ENCODE assay signal across 8 cellular contexts in the genomic region with DNA sequence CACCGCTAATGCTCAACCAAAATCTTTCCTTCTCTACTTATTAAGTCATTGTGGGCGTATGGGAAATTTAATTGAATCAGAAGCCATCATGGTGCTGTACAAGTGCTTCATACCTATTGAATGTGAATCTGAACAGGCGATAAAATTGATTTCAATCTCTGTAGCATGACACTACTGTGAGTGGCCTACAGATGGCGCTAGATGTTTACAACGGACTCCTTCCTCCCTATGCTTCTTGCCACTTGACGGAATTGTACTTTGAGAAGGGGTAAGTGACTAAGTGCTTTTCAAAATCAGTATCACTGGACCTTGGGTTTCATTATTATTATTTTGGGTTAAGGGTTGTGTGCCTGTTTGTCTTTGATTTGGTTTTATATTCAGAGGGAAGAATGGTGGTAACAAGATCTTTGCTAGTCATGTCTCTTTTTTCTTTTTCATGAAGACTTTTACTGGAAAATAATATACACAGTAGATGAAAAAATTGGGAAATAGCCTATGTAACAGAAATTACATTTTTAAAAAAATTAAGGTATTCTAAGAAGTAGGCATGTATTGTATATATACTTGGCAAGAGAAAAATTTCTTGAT. TPM values are rescaled to one million over a fixed set of nuclear protein-coding genes. Genes with fewer than 3 reads are reported as not detected.
A peak's percentile ranks its signal among the peaks of the same experiment; 100 is the strongest.
DNase-seq lines count a peak whose midpoint lies in the region; ATAC-seq and TF ChIP-seq lines count a peak whose summit lies in the region.

No MANE protein-coding gene starts in this region.

- TF ChIP-seq CTCF in right atrium auricular region (IDR thresholded peaks at IDR 0.05) (peak; percentile 89 to 92), smooth muscle cell (IDR thresholded peaks at IDR 0.05; ENCODE audit: borderline replicate concordance, insufficient read depth, poor library complexity, severe bottlenecking) (peak; percentile 94)

- H3K36me3 ChIP-seq in adipocyte (ENCODE audit: control insufficient read depth, insufficient read depth, low read length, severe bottlenecking) (no peaks in the 10 kb centered on the region), right atrium auricular region (no peaks in the 10 kb centered on the region), smooth muscle cell (ENCODE audit: low read depth) (peaks cover 5% of the 10 kb centered on the region)

- no peaks in the 10 kb centered on the region for H4K20me1 ChIP-seq in smooth muscle cell (ENCODE audit: low read depth)

- no peak overlapping the region for H3K4me2 ChIP-seq in smooth muscle cell

- H3K79me2 ChIP-seq in smooth muscle cell (ENCODE audit: low read depth), result no peaks in the 10 kb centered on the region

- H3K9ac ChIP-seq in adipocyte (ENCODE audit: low read length) (no peak overlapping the region), smooth muscle cell (ENCODE audit: low read depth) (no peak overlapping the region)

- H3K4me1 ChIP-seq in adipocyte (ENCODE audit: control insufficient read depth, insufficient read depth, low read length) (peaks cover 4% of the 10 kb centered on the region), right atrium auricular region (no peaks in the 10 kb centered on the region), smooth muscle cell (ENCODE audit: low read depth) (no peaks in the 10 kb centered on the region)

- peaks cover 3% of the 10 kb centered on the region for H3K27me3 ChIP-seq in adipocyte (replicated peaks; ENCODE audit: control insufficient read depth, insufficient read depth, low read length)
- H3K27me3 ChIP-seq in right atrium auricular region, result no peaks in the 10 kb centered on the region
- H3K27me3 ChIP-seq in smooth muscle cell (ENCODE audit: low read depth), result no peaks in the 10 kb centered on the region

- no peak overlapping the region for H3K4me3 ChIP-seq in adipocyte (ENCODE audit: low read length)
- H3K4me3 ChIP-seq in right atrium auricular region, result no peak overlapping the region
- no peak overlapping the region for H3K4me3 ChIP-seq in smooth muscle cell

- H3K9me3 ChIP-seq in adipocyte (ENCODE audit: control insufficient read depth, low read length) (no peaks in the 10 kb centered on the region), right atrium auricular region (no peaks in the 10 kb centered on the region), smooth muscle cell (replicated peaks; ENCODE audit: low read depth) (no peaks in the 10 kb centered on the region)

- H3F3A ChIP-seq in smooth muscle cell (ENCODE audit: low read depth), result no peaks in the 10 kb centered on the region

- WGBS in smooth muscle cell (ENCODE audit: low lambda C conversion rate), result 22% methylated on average over 6 of the region's 6 CpGs

- H3K27ac ChIP-seq in right atrium auricular region (no peak overlapping the region), smooth muscle cell (ENCODE audit: low read depth) (no peak overlapping the region)

- no peak overlapping the region for H2AFZ ChIP-seq in smooth muscle cell (ENCODE audit: low read depth)

- ATAC-seq in HG02571 (IDR thresholded peaks at IDR 0.05; ENCODE audit: unreplicated experiment), result peak; percentile 62
- no peak for ATAC-seq in GM19324 (IDR thresholded peaks at IDR 0.05; ENCODE audit: low FRiP score, unreplicated experiment)

- peak; percentile 69 for DNase-seq in EL
- peak; percentile 83 for DNase-seq in NCI-H1436 (lab: John Stamatoyannopoulos, UW)
- peak; percentile 46 for DNase-seq in T follicular helper cell (ENCODE audit: low read depth)
- DNase-seq in adipocyte (ENCODE audit: low read depth), result peak; percentile 89
- DNase-seq in right atrium auricular region (ENCODE audit: low spot score), result peak; percentile 68
- peak; percentile 1 for DNase-seq in smooth muscle cell (lab: John Stamatoyannopoulos, UW; ENCODE audit: unreplicated experiment)

RNA-seq across cellular contexts. Expression of a gene that starts 35.4 kb away (rescaled TPM):
- total RNA-seq in right atrium auricular region, result 1 to 10 TPM in 1 of 2 donors, under 1 TPM in 1; 0.79 to 2.5 TPM
- 32.5 and 36.6 TPM in 2 replicates for total RNA-seq in smooth muscle cell
- 27.0 and 35.8 TPM in 2 replicates for polyA plus RNA-seq in smooth muscle cell

Comparison
In these comparisons a context has a peak if more than half of its experiments do, and no peak if none do; other contexts are left out.
1. DNase-seq: peak in every context shown above with its lines; median percentile 89 in adipocyte; 83 in NCI-H1436; 69 in EL; 68 in right atrium auricular region; 46 in T follicular helper cell; 1 in smooth muscle cell.